17 cellular contexts compared by ENCODE assay signal in the genomic region with DNA sequence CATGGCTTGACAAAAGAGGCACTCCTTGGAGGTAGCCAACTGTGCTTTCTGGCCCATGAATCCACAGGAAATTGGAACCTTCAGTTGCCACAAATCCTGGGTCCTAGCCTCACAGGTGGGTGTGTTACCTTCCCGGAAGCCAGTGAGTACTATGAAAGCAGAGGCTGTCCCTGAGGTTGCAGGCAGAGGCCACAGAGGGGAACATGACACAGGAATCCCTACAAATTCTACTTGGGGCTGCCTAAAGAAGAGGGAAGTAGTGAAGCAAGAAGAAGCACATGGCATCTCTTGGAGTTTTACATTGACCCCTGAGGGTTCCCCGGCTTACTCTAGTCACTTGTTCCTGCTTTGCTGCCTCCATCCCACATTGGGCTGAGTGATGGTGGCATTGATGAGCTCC.
DNase-seq lines count a peak whose midpoint lies in the region; ATAC-seq and TF ChIP-seq lines count a peak whose summit lies in the region.
"Had no signal": no experiment of that assay in that cellular context is flagged by ENCODE, and none has a peak within 500 bp of the region (broad histone marks: within the 10 kb centered on the region; RNA-seq: fewer than 3 reads in every experiment).

No MANE protein-coding gene starts in this region.

- H3K27ac Mint-ChIP-seq in stimulated activated naive CD8-positive, alpha-beta T cell treated with anti-CD3 and anti-CD28 coated beads, Interleukin-15, amount 100 ng/mL, for 72 hours, result no peak overlapping the region

- CTCF ChIA-PET in RWPE1 (lab: Yijun Ruan, JAX), result interaction anchor here (0.6 to 1.8 kb wide), 3 partner anchors 14 to 155 kb away, joined by 3 to 8 read pairs (median 4); no protein-coding TSS in a partner anchor

- POLR2A ChIA-PET in RWPE1 (lab: Yijun Ruan, JAX; ENCODE audit: low non-redundant PET), result no interaction called here

- no peaks in the 10 kb centered on the region for H3K9me3 Mint-ChIP-seq in stimulated activated naive CD8-positive, alpha-beta T cell treated with anti-CD3 and anti-CD28 coated beads, Interleukin-15, amount 100 ng/mL, for 72 hours
- H3K9me3 Mint-ChIP-seq: naive thymus-derived CD8-positive, alpha-beta T cell had no signal

- H3K27ac ChIP-seq in RWPE1, result peak overlapping the region; percentile 49
- H3K27ac ChIP-seq: GM23248 had no signal

- H3K4me1 Mint-ChIP-seq in stimulated activated naive CD8-positive, alpha-beta T cell treated with anti-CD3 and anti-CD28 coated beads, Interleukin-15, amount 100 ng/mL, for 72 hours, result peaks cover 31% of the 10 kb centered on the region

- no peak for TF ChIP-seq CTCF in RWPE1 (conservative IDR thresholded peaks at IDR 0.05; ENCODE audit: low read depth)

- H3K4me3 Mint-ChIP-seq in stimulated activated naive CD8-positive, alpha-beta T cell treated with anti-CD3 and anti-CD28 coated beads, Interleukin-15, amount 100 ng/mL, for 72 hours, result peak overlapping the region; percentile 70 to 78

- no peak for ATAC-seq in stimulated activated naive CD8-positive, alpha-beta T cell treated with anti-CD3 and anti-CD28 coated beads, Interleukin-15, amount 100 ng/mL, for 72 hours
- ATAC-seq in stimulated activated naive CD8-positive, alpha-beta T cell treated with anti-CD3 and anti-CD28 coated beads, Interleukin-15, Interleukin-2, amounts not matched to agents 100 U/mL and 50 U/mL, for 24 hours, result no peak
- ATAC-seq in GM18907 (IDR thresholded peaks at IDR 0.05; ENCODE audit: unreplicated experiment), result no peak
- ATAC-seq: activated CD4-positive, CD25-positive, alpha-beta regulatory T cell treated with anti-CD3 and anti-CD28 coated beads, Interleukin-2, amount 50 U/mL, for 24 hours; GM12878; naive thymus-derived CD8-positive, alpha-beta T cell; Panc1 had no signal

- no peaks in the 10 kb centered on the region for H3K27me3 Mint-ChIP-seq in stimulated activated naive CD8-positive, alpha-beta T cell treated with anti-CD3 and anti-CD28 coated beads, Interleukin-15, amount 100 ng/mL, for 72 hours
- H3K27me3 Mint-ChIP-seq: naive thymus-derived CD8-positive, alpha-beta T cell had no signal

- DNase-seq in stimulated activated naive CD8-positive, alpha-beta T cell treated with anti-CD3 and anti-CD28 coated beads, Interleukin-15, amount 100 ng/mL, for 72 hours, result no peak
- DNase-seq in stimulated activated naive CD8-positive, alpha-beta T cell treated with anti-CD3 and anti-CD28 coated beads, Interleukin-15, Interleukin-2, amounts not matched to agents 100 U/mL and 50 U/mL, for 24 hours, result no peak
- no peak for DNase-seq in RWPE1 (ENCODE audit: low spot score)
- DNase-seq in islet precursor cell, result peak; percentile 41
- DNase-seq in effector CD4-positive, alpha-beta T cell, result no peak
- DNase-seq in NCI-H2196 treated with DMSO at 0.1 percent for 48 hours (lab: John Stamatoyannopoulos, UW; ENCODE audit: unreplicated experiment), result no peak
- no peak for DNase-seq in NCI-H1105 treated with DMSO at 0.1 percent for 48 hours (lab: John Stamatoyannopoulos, UW)
- DNase-seq: activated gamma-delta T cell treated with Interleukin-2 at 50 U/mL for 16 hours; aorta; erythroblast; GM23248; naive thymus-derived CD8-positive, alpha-beta T cell; NCI-H146 had no signal
